In the genomic region with DNA sequence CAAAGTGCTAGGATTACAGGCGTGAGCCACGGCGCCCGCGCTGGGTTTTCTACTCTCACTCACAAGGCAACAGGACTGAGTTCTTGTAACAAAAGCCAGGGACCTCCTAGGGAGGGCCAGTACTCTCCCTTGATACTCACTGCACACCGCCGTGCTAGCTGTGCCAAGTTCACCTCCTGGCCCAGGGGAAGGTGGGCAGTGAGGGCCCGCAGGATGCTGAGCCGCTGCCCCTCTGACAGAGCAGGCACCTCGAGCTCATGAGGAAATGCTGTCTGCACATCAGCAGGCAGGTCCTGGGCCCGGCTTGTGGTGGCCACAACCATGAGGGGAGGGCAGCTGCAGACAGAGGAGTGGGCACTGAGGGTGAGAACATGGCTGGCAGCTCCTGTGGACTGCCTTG, we compare ENCODE assay signal across 9 cellular contexts. TPM values are rescaled to one million over a fixed set of nuclear protein-coding genes. Genes with fewer than 3 reads are reported as not detected.
"Had no signal": no experiment of that assay in that cellular context is flagged by ENCODE, and none has a peak within 500 bp of the region (broad histone marks: within the 10 kb centered on the region; RNA-seq: fewer than 3 reads in every experiment).

No MANE protein-coding gene starts in this region.

- H3K27ac ChIP-seq: HL-60, KMS-11 had no signal

- H3K4me3 ChIP-seq: GM23338 had no signal

- H3K9me3 Mint-ChIP-seq: GM23338, H9, HFFc6 had no signal

- H3K9ac ChIP-seq: KMS-11 had no signal

- H3K4me3 Mint-ChIP-seq: GM23338, H9, HFFc6 had no signal

- H3K27ac Mint-ChIP-seq: GM23338, HFFc6 had no signal

- H3K4me2 ChIP-seq: GM23338, KMS-11 had no signal

- DNase-seq: H9, HCEC 1CT, HFFc6, IMR-90, KBM-7 had no signal

- ATAC-seq: GM23338 had no signal

RNA-seq across cellular contexts. Expression of gene GNMT, which starts 6.7 kb away (rescaled TPM):
- total RNA-seq: GM23338, HT1080, IMR-90 had no signal
